1 cellular context compared by ENCODE assay signal in genomic region chr21:41802684-41803083, GRCh38.
TF ChIP-seq lines count a peak whose summit lies in the region.

No MANE protein-coding gene starts in this region.

TF ChIP-seq in HepG2, 621 proteins besides CTCF, POLR2A, EP300 and RAD21 (continued from another document):
- TF ChIP-seq GRHL1 (CRISPR knock-in tag; conservative IDR thresholded peaks at IDR 0.05) (no peak), ZGPAT (CRISPR knock-in tag; IDR thresholded peaks at IDR 0.05) (no peak), ZFP36 (IDR thresholded peaks at IDR 0.05; ENCODE audit: borderline replicate concordance, low read depth, low read length, partially characterized antibody) (no peak), SIX4 (CRISPR knock-in tag; IDR thresholded peaks at IDR 0.05) (no peak), KMT2B (CRISPR knock-in tag; IDR thresholded peaks at IDR 0.05) (no peak), ZBTB42 (CRISPR knock-in tag; IDR thresholded peaks at IDR 0.05) (no peak), ZNF446 (CRISPR knock-in tag; IDR thresholded peaks at IDR 0.05) (no peak), GLI4 (CRISPR knock-in tag; IDR thresholded peaks at IDR 0.05; ENCODE audit: borderline replicate concordance) (no peak)
